ENCODE assay signal across 1 cellular context in the genomic region with DNA sequence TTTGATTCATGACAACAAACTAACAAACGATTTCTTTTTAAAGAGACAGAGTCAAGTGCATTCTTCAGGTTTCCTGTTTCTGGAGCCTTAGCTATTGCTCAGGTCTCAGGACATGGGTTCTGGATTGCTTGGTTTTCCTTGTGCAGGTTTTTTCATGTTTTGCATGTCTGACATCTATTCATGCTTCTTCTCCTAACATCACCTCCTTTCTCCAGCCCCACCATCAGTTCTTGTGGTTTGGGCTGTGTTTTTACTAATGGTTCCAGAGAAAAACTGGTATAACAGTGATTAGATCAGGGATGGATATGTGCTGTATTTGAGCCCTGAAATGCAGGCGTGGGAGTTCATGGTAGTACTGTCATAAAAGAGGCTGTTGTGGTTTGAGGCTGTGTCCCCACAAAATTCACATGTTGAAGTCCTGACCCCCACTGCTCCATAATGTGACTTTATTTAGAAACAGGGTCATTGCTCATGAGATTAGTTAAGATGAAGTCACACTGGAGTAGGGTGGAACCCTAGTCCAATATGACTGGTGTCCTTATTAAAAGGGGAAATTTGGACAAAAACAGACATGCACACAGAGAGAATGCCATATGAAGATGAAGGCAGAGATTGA.
TF ChIP-seq lines count a peak whose summit lies in the region.

No MANE protein-coding gene starts in this region.

TF ChIP-seq in K562, 482 proteins besides CTCF, POLR2A, EP300 and RAD21 (continued from another document):
- TF ChIP-seq, protein P1, sequence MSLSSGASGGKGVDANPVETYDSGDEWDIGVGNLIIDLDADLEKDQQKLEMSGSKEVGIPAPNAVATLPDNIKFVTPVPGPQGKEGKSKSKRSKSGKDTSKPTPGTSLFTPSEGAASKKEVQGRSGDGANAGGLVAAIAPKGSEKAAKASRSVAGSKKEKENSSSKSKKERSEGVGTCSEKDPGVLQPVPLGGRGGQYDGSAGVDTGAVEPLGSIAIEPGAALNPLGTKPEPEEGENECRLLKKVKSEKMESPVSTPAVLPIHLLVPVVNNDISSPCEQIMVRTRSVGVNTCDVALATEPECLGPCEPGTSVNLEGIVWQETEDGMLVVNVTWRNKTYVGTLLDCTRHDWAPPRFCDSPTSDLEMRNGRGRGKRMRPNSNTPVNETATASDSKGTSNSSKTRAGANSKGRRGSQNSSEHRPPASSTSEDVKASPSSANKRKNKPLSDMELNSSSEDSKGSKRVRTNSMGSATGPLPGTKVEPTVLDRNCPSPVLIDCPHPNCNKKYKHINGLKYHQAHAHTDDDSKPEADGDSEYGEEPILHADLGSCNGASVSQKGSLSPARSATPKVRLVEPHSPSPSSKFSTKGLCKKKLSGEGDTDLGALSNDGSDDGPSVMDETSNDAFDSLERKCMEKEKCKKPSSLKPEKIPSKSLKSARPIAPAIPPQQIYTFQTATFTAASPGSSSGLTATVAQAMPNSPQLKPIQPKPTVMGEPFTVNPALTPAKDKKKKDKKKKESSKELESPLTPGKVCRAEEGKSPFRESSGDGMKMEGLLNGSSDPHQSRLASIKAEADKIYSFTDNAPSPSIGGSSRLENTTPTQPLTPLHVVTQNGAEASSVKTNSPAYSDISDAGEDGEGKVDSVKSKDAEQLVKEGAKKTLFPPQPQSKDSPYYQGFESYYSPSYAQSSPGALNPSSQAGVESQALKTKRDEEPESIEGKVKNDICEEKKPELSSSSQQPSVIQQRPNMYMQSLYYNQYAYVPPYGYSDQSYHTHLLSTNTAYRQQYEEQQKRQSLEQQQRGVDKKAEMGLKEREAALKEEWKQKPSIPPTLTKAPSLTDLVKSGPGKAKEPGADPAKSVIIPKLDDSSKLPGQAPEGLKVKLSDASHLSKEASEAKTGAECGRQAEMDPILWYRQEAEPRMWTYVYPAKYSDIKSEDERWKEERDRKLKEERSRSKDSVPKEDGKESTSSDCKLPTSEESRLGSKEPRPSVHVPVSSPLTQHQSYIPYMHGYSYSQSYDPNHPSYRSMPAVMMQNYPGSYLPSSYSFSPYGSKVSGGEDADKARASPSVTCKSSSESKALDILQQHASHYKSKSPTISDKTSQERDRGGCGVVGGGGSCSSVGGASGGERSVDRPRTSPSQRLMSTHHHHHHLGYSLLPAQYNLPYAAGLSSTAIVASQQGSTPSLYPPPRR (CRISPR knock-in tag; IDR thresholded peaks at IDR 0.05; ENCODE audit: borderline replicate concordance): no peak
- TF ChIP-seq KLF1 (tag; IDR thresholded peaks at IDR 0.05): no peak
- no peak for TF ChIP-seq DACH1 (IDR thresholded peaks at IDR 0.05; ENCODE audit: partially characterized antibody)
- no peak for TF ChIP-seq RFX7 (CRISPR knock-in tag; IDR thresholded peaks at IDR 0.05)
- TF ChIP-seq, protein P2, sequence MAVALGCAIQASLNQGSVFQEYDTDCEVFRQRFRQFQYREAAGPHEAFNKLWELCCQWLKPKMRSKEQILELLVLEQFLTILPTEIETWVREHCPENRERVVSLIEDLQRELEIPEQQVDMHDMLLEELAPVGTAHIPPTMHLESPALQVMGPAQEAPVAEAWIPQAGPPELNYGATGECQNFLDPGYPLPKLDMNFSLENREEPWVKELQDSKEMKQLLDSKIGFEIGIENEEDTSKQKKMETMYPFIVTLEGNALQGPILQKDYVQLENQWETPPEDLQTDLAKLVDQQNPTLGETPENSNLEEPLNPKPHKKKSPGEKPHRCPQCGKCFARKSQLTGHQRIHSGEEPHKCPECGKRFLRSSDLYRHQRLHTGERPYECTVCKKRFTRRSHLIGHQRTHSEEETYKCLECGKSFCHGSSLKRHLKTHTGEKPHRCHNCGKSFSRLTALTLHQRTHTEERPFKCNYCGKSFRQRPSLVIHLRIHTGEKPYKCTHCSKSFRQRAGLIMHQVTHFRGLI (CRISPR knock-in tag; IDR thresholded peaks at IDR 0.05): peak; percentile 96; the same call in 1 of the 2 replicates
- no peak for TF ChIP-seq TAL1 (IDR thresholded peaks at IDR 0.05)
- no peak for TF ChIP-seq RHOXF2B (CRISPR knock-in tag; conservative IDR thresholded peaks at IDR 0.05)
- no peak for TF ChIP-seq JUND (IDR thresholded peaks at IDR 0.05; ENCODE audit: borderline replicate concordance, low read depth, low read length)
- TF ChIP-seq JUND (tag; IDR thresholded peaks at IDR 0.05; ENCODE audit: borderline replicate concordance, low read depth, low read length): no peak
